Comparison of ENCODE assay signal across 8 cellular contexts in genomic region chr16:70653809-70654771, GRCh38. TPM values are rescaled to one million over a fixed set of nuclear protein-coding genes. Genes with fewer than 3 reads are reported as not detected.
DNase-seq lines count a peak whose midpoint lies in the region; ATAC-seq and TF ChIP-seq lines count a peak whose summit lies in the region.

No MANE protein-coding gene starts in this region.

- no peak for ATAC-seq in HG03460 (IDR thresholded peaks at IDR 0.05; ENCODE audit: unreplicated experiment)

- H3K9me3 Mint-ChIP-seq in nephron = no peaks in the 10 kb centered on the region

- no peaks in the 10 kb centered on the region for H3K36me3 Mint-ChIP-seq in nephron (ENCODE audit: low read depth)

- H3K27ac Mint-ChIP-seq in nephron = peak overlapping the region in 1 of 3 experiments; percentile 13

- peak overlapping the region; percentile 18 for H3K4me3 ChIP-seq in Jurkat, Clone E6-1 (ENCODE audit: low read length)

- DNase-seq in GM03348 (ENCODE audit: low spot score) (peak; percentile 85), RKO (ENCODE audit: low spot score) (peak; percentile 85), activated T-helper 1 cell treated with Interleukin-2 at 50 U/mL for 16 hours (ENCODE audit: low read depth) (peak; percentile 53), fibroblast of peridontal ligament (ENCODE audit: extremely low read depth) (peak; percentile 92)
- DNase-seq in Jurkat, Clone E6-1 (ENCODE audit: low read depth, low spot score) = peak; percentile 66
- peak; percentile 44 to 86 (median 64) for DNase-seq in stimulated activated naive CD4-positive, alpha-beta T cell (lab: John Stamatoyannopoulos, UW)

- H3K4me3 Mint-ChIP-seq in nephron = peak overlapping the region in 1 of 3 experiments; percentile 3

- TF ChIP-seq CTCF in nephron (IDR thresholded peaks at IDR 0.05; ENCODE audit: unreplicated experiment in 3 of 3) = peak; percentile 83 to 89 (median 83)

- no peaks in the 10 kb centered on the region for H3K27me3 Mint-ChIP-seq in nephron (ENCODE audit: low read depth)

- peaks cover 10% of the 10 kb centered on the region for H3K4me1 Mint-ChIP-seq in nephron

RNA-seq across cellular contexts. Expression of gene IL34, which starts 7.7 kb away (rescaled TPM):
- polyA plus RNA-seq in Jurkat, Clone E6-1 (2012; ENCODE audit: insufficient read depth, insufficient read length) = not detected

RNA-seq across cellular contexts. Expression of gene MTSS2, which starts 31.8 kb away (rescaled TPM):
- 27.6 TPM for polyA plus RNA-seq in Jurkat, Clone E6-1 (2012; ENCODE audit: insufficient read depth, insufficient read length)
